1 cellular context compared by ENCODE assay signal in genomic region chr16:66899310-66899944, GRCh38.
TF ChIP-seq lines count a peak whose summit lies in the region.

No MANE protein-coding gene starts in this region.

TF ChIP-seq in K562, 482 proteins besides CTCF, POLR2A, EP300 and RAD21 (continues in another document):
- TF ChIP-seq CEBPG (CRISPR knock-in tag; IDR thresholded peaks at IDR 0.05) = peak; percentile 83
- peak; percentile 97 for TF ChIP-seq CEBPG (tag; conservative IDR thresholded peaks at IDR 0.05 in 1 of 2, IDR thresholded peaks at IDR 0.05 in 1 of 2)
- TF ChIP-seq HMG20B (CRISPR knock-in tag; IDR thresholded peaks at IDR 0.05) = no peak
- TF ChIP-seq NFYB (IDR thresholded peaks at IDR 0.05; ENCODE audit: extremely low read depth, insufficient read length) = no peak
- TF ChIP-seq AFF4 (CRISPR knock-in tag; IDR thresholded peaks at IDR 0.05) = no peak
- no peak for TF ChIP-seq ZNF239 (CRISPR knock-in tag; IDR thresholded peaks at IDR 0.05)
- no peak for TF ChIP-seq SMARCC2 (IDR thresholded peaks at IDR 0.05; ENCODE audit: low read depth)
- TF ChIP-seq PCBP2 (IDR thresholded peaks at IDR 0.05; ENCODE audit: low read depth, low read length, poor library complexity, severe bottlenecking) = no peak
- TF ChIP-seq ZKSCAN1 (IDR thresholded peaks at IDR 0.05; ENCODE audit: low read depth, low read length) = no peak
- TF ChIP-seq ZNF655 (CRISPR knock-in tag; IDR thresholded peaks at IDR 0.05) = no peak
- no peak for TF ChIP-seq SPI1 (IDR thresholded peaks at IDR 0.05; ENCODE audit: borderline replicate concordance, low read depth, low read length)
- no peak for TF ChIP-seq CREM (IDR thresholded peaks at IDR 0.05; ENCODE audit: low read depth)
- no peak for TF ChIP-seq ZC3H8 (IDR thresholded peaks at IDR 0.05)
- TF ChIP-seq GABPB2 (CRISPR knock-in tag; conservative IDR thresholded peaks at IDR 0.05) = no peak
- peak; percentile 55; the same call in 1 of the 2 replicates for TF ChIP-seq TAF7 (tag; IDR thresholded peaks at IDR 0.05)
- no peak for TF ChIP-seq TRIM25 (IDR thresholded peaks at IDR 0.05; ENCODE audit: borderline replicate concordance)
- no peak for TF ChIP-seq HOMEZ (CRISPR knock-in tag; IDR thresholded peaks at IDR 0.05)
- no peak for TF ChIP-seq ZBTB33 (CRISPR knock-in tag; IDR thresholded peaks at IDR 0.05)
- TF ChIP-seq ARHGAP35 (IDR thresholded peaks at IDR 0.05; ENCODE audit: partially characterized antibody) = no peak
- TF ChIP-seq HIVEP1 (CRISPR knock-in tag; IDR thresholded peaks at IDR 0.05) = no peak
- TF ChIP-seq MAZ (CRISPR knock-in tag; conservative IDR thresholded peaks at IDR 0.05 in 1 of 2, IDR thresholded peaks at IDR 0.05 in 1 of 2) = peak in 1 of 2 experiments; percentile 2; a peak in 1 of 4 replicates
- TF ChIP-seq JUN (IDR thresholded peaks at IDR 0.05; ENCODE audit: borderline replicate concordance, low read depth, low read length) = no peak
- no peak for TF ChIP-seq JUN (CRISPR knock-in tag; IDR thresholded peaks at IDR 0.05; ENCODE audit: borderline replicate concordance)
- no peak for TF ChIP-seq ZNF699 (CRISPR knock-in tag; IDR thresholded peaks at IDR 0.05; ENCODE audit: insufficient replicate concordance)
- TF ChIP-seq RUNX1 (IDR thresholded peaks at IDR 0.05; ENCODE audit: low read depth) = no peak
- TF ChIP-seq ZNF277 (CRISPR knock-in tag; IDR thresholded peaks at IDR 0.05; ENCODE audit: borderline replicate concordance) = no peak
- no peak for TF ChIP-seq ETV1 (tag; conservative IDR thresholded peaks at IDR 0.05; ENCODE audit: low read depth)
- TF ChIP-seq DLX4 (CRISPR knock-in tag; IDR thresholded peaks at IDR 0.05) = no peak
- TF ChIP-seq ZNF780A (CRISPR knock-in tag; IDR thresholded peaks at IDR 0.05) = no peak
- TF ChIP-seq CTCFL (IDR thresholded peaks at IDR 0.05; ENCODE audit: borderline replicate concordance, insufficient read depth, low read depth, low read length, poor library complexity, severe bottlenecking) = no peak
- no peak for TF ChIP-seq SMARCA4 (IDR thresholded peaks at IDR 0.05)
- no peak for TF ChIP-seq ID3 (CRISPR knock-in tag; IDR thresholded peaks at IDR 0.05)
- 0 out of 2 replicates have a peak, but pooled peaks have one; percentile 50 for TF ChIP-seq ID3 (tag; IDR thresholded peaks at IDR 0.05)
- no peak for TF ChIP-seq GATA2 (CRISPR knock-in tag; IDR thresholded peaks at IDR 0.05)
- no peak for TF ChIP-seq POLR2H (tag; IDR thresholded peaks at IDR 0.05; ENCODE audit: low read depth)
- no peak for TF ChIP-seq PHB (CRISPR knock-in tag; IDR thresholded peaks at IDR 0.05)
- TF ChIP-seq PHF20 (IDR thresholded peaks at IDR 0.05; ENCODE audit: partially characterized antibody) = no peak
- TF ChIP-seq PKNOX1 (IDR thresholded peaks at IDR 0.05) = no peak
- TF ChIP-seq JUNB (CRISPR knock-in tag; conservative IDR thresholded peaks at IDR 0.05) = no peak
- no peak for TF ChIP-seq ZNF24 (IDR thresholded peaks at IDR 0.05)
- TF ChIP-seq ZBTB12 (CRISPR knock-in tag; IDR thresholded peaks at IDR 0.05) = no peak
- TF ChIP-seq POLR2G (IDR thresholded peaks at IDR 0.05; ENCODE audit: low read depth, low read length) = no peak
- TF ChIP-seq KAT8 (IDR thresholded peaks at IDR 0.05; ENCODE audit: low read depth) = no peak
- TF ChIP-seq IRF9 (tag; IDR thresholded peaks at IDR 0.05) = peak; percentile 88
- TF ChIP-seq MTA1 (IDR thresholded peaks at IDR 0.05; ENCODE audit: borderline replicate concordance) = no peak
- no peak for TF ChIP-seq PRPF4 (IDR thresholded peaks at IDR 0.05; ENCODE audit: insufficient read depth, low read depth, low read length, poor library complexity, severe bottlenecking)
- TF ChIP-seq RBM22 (IDR thresholded peaks at IDR 0.05; ENCODE audit: low read depth, low read length, poor library complexity, severe bottlenecking) = no peak
- TF ChIP-seq ZNF583 (CRISPR knock-in tag; IDR thresholded peaks at IDR 0.05) = no peak
- no peak for TF ChIP-seq EHMT2 (IDR thresholded peaks at IDR 0.05)
- 0 out of 2 replicates have a peak, but pooled peaks have one; percentile 27 for TF ChIP-seq ZNF75A (CRISPR knock-in tag; IDR thresholded peaks at IDR 0.05)
